ENCODE assay signal across 10 cellular contexts in the genomic region with DNA sequence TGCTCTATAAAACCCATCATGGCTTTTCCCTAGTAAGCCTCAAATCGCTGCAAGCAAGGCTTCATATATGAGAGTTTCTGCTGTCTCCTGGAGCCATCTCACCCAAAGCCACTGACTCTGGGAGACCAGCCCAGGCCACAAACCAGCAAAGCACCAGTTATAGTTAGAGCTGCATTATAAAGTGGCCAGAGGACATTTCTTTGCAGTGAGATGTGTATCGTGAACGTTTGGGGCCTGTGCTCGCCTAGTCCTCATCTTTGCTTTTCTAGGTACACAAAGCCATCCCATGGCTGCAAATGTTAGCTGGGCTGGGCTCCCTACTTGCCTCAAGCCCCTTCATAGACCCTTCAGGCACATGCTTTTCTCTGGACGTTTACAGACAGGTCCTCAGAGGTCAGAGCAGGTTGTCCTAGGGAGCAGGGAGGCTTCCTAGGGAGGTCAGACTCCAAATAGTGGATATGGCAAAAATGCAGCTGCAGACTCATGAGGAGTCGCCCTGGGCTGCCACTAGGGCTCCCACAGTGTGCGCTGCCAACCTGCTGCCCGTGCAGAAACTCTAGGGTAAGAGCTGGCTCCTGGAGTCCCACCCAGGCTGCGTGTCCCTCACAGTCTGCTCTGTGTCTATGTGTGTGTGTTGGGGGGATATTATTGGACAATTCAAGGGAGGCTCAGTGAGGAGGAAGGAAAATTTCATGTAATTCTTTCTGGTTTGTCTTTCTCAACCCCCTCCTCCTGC.
DNase-seq lines count a peak whose midpoint lies in the region; ATAC-seq and TF ChIP-seq lines count a peak whose summit lies in the region.
"Had no signal": no experiment of that assay in that cellular context is flagged by ENCODE, and none has a peak within 500 bp of the region (broad histone marks: within the 10 kb centered on the region; RNA-seq: fewer than 3 reads in every experiment).

No MANE protein-coding gene starts in this region.

- ATAC-seq in GM19455 (IDR thresholded peaks at IDR 0.05; ENCODE audit: unreplicated experiment) (peak; percentile 34), HG03064 (IDR thresholded peaks at IDR 0.05; ENCODE audit: low read depth, unreplicated experiment) (peak; percentile 8), upper lobe of right lung (no peak)

- DNase-seq in GM10266 (ENCODE audit: extremely low spot score), result no peak
- no peak for DNase-seq in GM19238 (ENCODE audit: insufficient read length, low spot score)
- DNase-seq in A172 (ENCODE audit: low spot score), result no peak
- DNase-seq in upper lobe of right lung, result no peak
- DNase-seq in foreskin fibroblast, result no peak

- peak overlapping the region; percentile 74 for H3K9ac ChIP-seq in SU-DHL-6 (ENCODE audit: low read length)

- H3K4me2 ChIP-seq in SU-DHL-6 (ENCODE audit: low read depth, low read length, poor library complexity, severe bottlenecking), result peak overlapping the region; percentile 78

- intact Hi-C loops in upper lobe of right lung (cut with DNase I), result no loop called here

- peaks cover 28% of the 10 kb centered on the region for H3K79me2 ChIP-seq in SU-DHL-6 (ENCODE audit: insufficient read depth, low read length)

- peak; percentile 25 for TF ChIP-seq CTCF in GM10266 (IDR thresholded peaks at IDR 0.05; ENCODE audit: control insufficient read depth, insufficient read depth, low read depth, missing control alignments)
- peak; percentile 29 for TF ChIP-seq CTCF in SU-DHL-6 (IDR thresholded peaks at IDR 0.05; ENCODE audit: insufficient read depth, low read length, poor library complexity, severe bottlenecking)
- TF ChIP-seq CTCF in upper lobe of right lung (IDR thresholded peaks at IDR 0.05), result no peak
- no peak for TF ChIP-seq CTCF in foreskin fibroblast (IDR thresholded peaks at IDR 0.05; ENCODE audit: low read depth, low read length)

- H3K27me3 ChIP-seq in SU-DHL-6 (ENCODE audit: low read length) (no peaks in the 10 kb centered on the region), upper lobe of right lung (no peaks in the 10 kb centered on the region)
- H3K27me3 ChIP-seq: BE2C had no signal

- H3F3A ChIP-seq in SU-DHL-6 (ENCODE audit: insufficient read depth), result peaks cover 50% of the 10 kb centered on the region

- no peaks in the 10 kb centered on the region for H3K36me3 ChIP-seq in SU-DHL-6 (ENCODE audit: low read length)
- H3K36me3 ChIP-seq in upper lobe of right lung, result no peaks in the 10 kb centered on the region
- H3K36me3 ChIP-seq: BE2C had no signal

- no peaks in the 10 kb centered on the region for H4K20me1 ChIP-seq in SU-DHL-6 (ENCODE audit: low read depth, low read length)

- H3K9me3 ChIP-seq in SU-DHL-6 (ENCODE audit: insufficient read depth, low read length) (no peaks in the 10 kb centered on the region), upper lobe of right lung (no peaks in the 10 kb centered on the region)
- H3K9me3 ChIP-seq: BE2C had no signal

- H3K4me1 ChIP-seq in upper lobe of right lung, result no peaks in the 10 kb centered on the region
- H3K4me1 ChIP-seq: BE2C had no signal

- H2AFZ ChIP-seq in SU-DHL-6 (ENCODE audit: low read depth, low read length, severe bottlenecking), result no peak overlapping the region

- H3K27ac ChIP-seq in SU-DHL-6 (ENCODE audit: low read depth, low read length) (peak overlapping the region; percentile 100), upper lobe of right lung (no peak overlapping the region)
- H3K27ac ChIP-seq: HL-60 had no signal

- H3K4me3 ChIP-seq in SU-DHL-6 (ENCODE audit: insufficient read depth, low read length, poor library complexity, severe bottlenecking), result peak overlapping the region; percentile 34
- no peak overlapping the region for H3K4me3 ChIP-seq in upper lobe of right lung
- H3K4me3 ChIP-seq in foreskin fibroblast (ENCODE audit: low read depth in 1 of 2, low read length in 2 of 2), result no peak overlapping the region

- H3K9me2 ChIP-seq in SU-DHL-6 (replicated peaks; ENCODE audit: insufficient read depth, low read length), result no peaks in the 10 kb centered on the region

Comparison
In these comparisons a context has a peak if more than half of its experiments do, and no peak if none do; other contexts are left out.
1. CTCF ChIP-seq: peak in GM10266 (single experiment) and SU-DHL-6 (single experiment); none in upper lobe of right lung (single experiment) and foreskin fibroblast (single experiment).